15 cellular contexts compared by ENCODE assay signal in genomic region chr17:27310548-27311110, GRCh38. TPM values are rescaled to one million over a fixed set of nuclear protein-coding genes. Genes with fewer than 3 reads are reported as not detected.
A peak's percentile ranks its signal among the peaks of the same experiment; 100 is the strongest.
DNase-seq lines count a peak whose midpoint lies in the region; ATAC-seq and TF ChIP-seq lines count a peak whose summit lies in the region.
"Had no signal": no experiment of that assay in that cellular context is flagged by ENCODE, and none has a peak within 500 bp of the region (broad histone marks: within the 10 kb centered on the region; RNA-seq: fewer than 3 reads in every experiment).

No MANE protein-coding gene starts in this region.

- ATAC-seq in activated CD8-positive, alpha-beta T cell treated with anti-CD3 and anti-CD28 coated beads for 36 hours, result no peak
- no peak for ATAC-seq in activated CD8-positive, alpha-beta T cell treated with anti-CD3 and anti-CD28 coated beads, Interleukin-2, amount 10 ng/mL, durations not matched to agents 7 days and 5 days
- ATAC-seq in T-helper 17 cell (no peak), HG02938 (IDR thresholded peaks at IDR 0.05; ENCODE audit: unreplicated experiment) (no peak)
- ATAC-seq: Right ventricle myocardium inferior had no signal

- H3K27ac ChIP-seq in HEK293 (ENCODE audit: extremely low read depth, low read depth, low read length), result no peak overlapping the region
- H3K27ac ChIP-seq: BLaER1, GM23248, Peyer's patch had no signal

- no TSS peak for BruUV-seq in Calu3 (replicated peaks; lab: Mats Ljungman, UMichigan)

- no peaks in the 10 kb centered on the region for H3K9me3 Mint-ChIP-seq in activated CD8-positive, alpha-beta T cell treated with anti-CD3 and anti-CD28 coated beads for 36 hours
- H3K9me3 Mint-ChIP-seq in activated CD8-positive, alpha-beta T cell treated with anti-CD3 and anti-CD28 coated beads, Interleukin-2, amount 10 ng/mL, durations not matched to agents 7 days and 5 days (ENCODE audit: insufficient read depth), result no peaks in the 10 kb centered on the region
- H3K9me3 Mint-ChIP-seq in progenitor cell of endocrine pancreas (ENCODE audit: low read depth) (no peaks in the 10 kb centered on the region), Calu3 (ENCODE audit: low read depth, unreplicated experiment) (no peaks in the 10 kb centered on the region)
- H3K9me3 Mint-ChIP-seq: CD8-positive, alpha-beta memory T cell had no signal

- no peak for TF ChIP-seq CTCF in activated CD8-positive, alpha-beta T cell treated with anti-CD3 and anti-CD28 coated beads for 36 hours (IDR thresholded peaks at IDR 0.05)
- TF ChIP-seq CTCF in HEK293 (tag by site-specific recombination; IDR thresholded peaks at IDR 0.05) (no peak), progenitor cell of endocrine pancreas (IDR thresholded peaks at IDR 0.05; ENCODE audit: unreplicated experiment) (no peak), Calu3 (IDR thresholded peaks at IDR 0.05; ENCODE audit: unreplicated experiment) (no peak)

- CTCF ChIA-PET in activated CD8-positive, alpha-beta T cell treated with anti-CD3 and anti-CD28 coated beads for 36 hours (lab: Charles Lee), result interaction anchor here (1.2 kb wide), 1 partner anchor 74 kb away, joined by 3 read pairs; no protein-coding TSS in a partner anchor
- CTCF ChIA-PET in activated CD8-positive, alpha-beta T cell treated with anti-CD3 and anti-CD28 coated beads, Interleukin-2, amount 10 ng/mL, durations not matched to agents 7 days and 5 days (lab: Charles Lee), result interaction anchor here (2.0 kb wide), 1 partner anchor 74 kb away, joined by 7 read pairs; no protein-coding TSS in a partner anchor
- CTCF ChIA-PET in HEK293 (lab: Yijun Ruan, JAX) (interaction anchor here (0.7 kb wide), 1 partner anchor 25 kb away, joined by 5 read pairs; no protein-coding TSS in a partner anchor), Calu3 (lab: Charles Lee) (no interaction called here)

- H3K27ac Mint-ChIP-seq in activated CD8-positive, alpha-beta T cell treated with anti-CD3 and anti-CD28 coated beads for 36 hours, result peak overlapping the region; percentile 38
- no peak overlapping the region for H3K27ac Mint-ChIP-seq in activated CD8-positive, alpha-beta T cell treated with anti-CD3 and anti-CD28 coated beads, Interleukin-2, amount 10 ng/mL, durations not matched to agents 7 days and 5 days
- H3K27ac Mint-ChIP-seq in T-helper 17 cell (no peak overlapping the region), progenitor cell of endocrine pancreas (peak overlapping the region; percentile 69), Calu3 (ENCODE audit: unreplicated experiment) (no peak overlapping the region)

- POLR2A ChIA-PET in activated CD8-positive, alpha-beta T cell treated with anti-CD3 and anti-CD28 coated beads for 36 hours (lab: Charles Lee), result no interaction called here
- POLR2A ChIA-PET in activated CD8-positive, alpha-beta T cell treated with anti-CD3 and anti-CD28 coated beads, Interleukin-2, amount 10 ng/mL, durations not matched to agents 7 days and 5 days (lab: Charles Lee), result interaction anchor here (1.0 kb wide), 1 partner anchor 17 kb away, joined by 4 read pairs; the partner anchor contains the start of gene WSB1
- POLR2A ChIA-PET in HEK293 (lab: Yijun Ruan, JAX), result interaction anchor here (0.5 to 1.0 kb wide), 2 partner anchors 16 to 20 kb away, joined by 3 read pairs; partner anchors contain the start of gene WSB1

- H3K4me3 ChIP-seq in HEK293 (ENCODE audit: low read depth, low read length), result no peak overlapping the region
- H3K4me3 ChIP-seq: BLaER1, GM23248, Peyer's patch had no signal

- H3K36me3 Mint-ChIP-seq in activated CD8-positive, alpha-beta T cell treated with anti-CD3 and anti-CD28 coated beads for 36 hours (ENCODE audit: low read depth), result peaks cover 56% of the 10 kb centered on the region
- peaks cover 67% of the 10 kb centered on the region for H3K36me3 Mint-ChIP-seq in activated CD8-positive, alpha-beta T cell treated with anti-CD3 and anti-CD28 coated beads, Interleukin-2, amount 10 ng/mL, durations not matched to agents 7 days and 5 days (ENCODE audit: low read depth)
- H3K36me3 Mint-ChIP-seq in T-helper 17 cell (ENCODE audit: low read depth) (peaks cover 11% of the 10 kb centered on the region), progenitor cell of endocrine pancreas (ENCODE audit: insufficient read depth) (peaks cover 39% of the 10 kb centered on the region), Calu3 (ENCODE audit: insufficient read depth, unreplicated experiment) (peaks cover 62% of the 10 kb centered on the region)

- no peak for DNase-seq in activated CD8-positive, alpha-beta T cell treated with anti-CD3 and anti-CD28 coated beads for 36 hours
- no peak for DNase-seq in activated CD8-positive, alpha-beta T cell treated with anti-CD3 and anti-CD28 coated beads, Interleukin-2, amount 10 ng/mL, durations not matched to agents 7 days and 5 days
- no peak for DNase-seq in T-helper 17 cell
- DNase-seq in progenitor cell of endocrine pancreas (ENCODE audit: low spot score, unreplicated experiment), result no peak
- no peak for DNase-seq in Calu3
- no peak for DNase-seq in NK-92 (lab: John Stamatoyannopoulos, UW; ENCODE audit: unreplicated experiment)
- DNase-seq: CD8-positive, alpha-beta memory T cell; GM23248; NCI-H187 treated with DMSO at 0.1 percent for 48 hours; NCI-H524; Peyer's patch had no signal

- H3K4me1 ChIP-seq in HEK293 (ENCODE audit: control insufficient read depth, insufficient read depth, low read length), result peaks cover 11% of the 10 kb centered on the region
- H3K4me1 ChIP-seq: BLaER1 had no signal

- H3K36me3 ChIP-seq in HEK293 (ENCODE audit: control insufficient read depth in 2 of 2, insufficient read depth in 1 of 2, low read length in 2 of 2), result peaks cover 82 to 93% of the 10 kb centered on the region in 2 experiments

- intact Hi-C loops in activated CD8-positive, alpha-beta T cell treated with anti-CD3 and anti-CD28 coated beads for 36 hours (cut with micrococcal nuclease), result no loop called here
- intact Hi-C loops in Calu3 (cut with micrococcal nuclease; ENCODE audit: unreplicated experiment), result no loop called here

- no peaks in the 10 kb centered on the region for H3K27me3 Mint-ChIP-seq in activated CD8-positive, alpha-beta T cell treated with anti-CD3 and anti-CD28 coated beads for 36 hours
- no peaks in the 10 kb centered on the region for H3K27me3 Mint-ChIP-seq in activated CD8-positive, alpha-beta T cell treated with anti-CD3 and anti-CD28 coated beads, Interleukin-2, amount 10 ng/mL, durations not matched to agents 7 days and 5 days (ENCODE audit: low read depth)
- H3K27me3 Mint-ChIP-seq in T-helper 17 cell, result no peaks in the 10 kb centered on the region
- H3K27me3 Mint-ChIP-seq in progenitor cell of endocrine pancreas, result no peaks in the 10 kb centered on the region
- H3K27me3 Mint-ChIP-seq in Calu3 (ENCODE audit: unreplicated experiment), result no peaks in the 10 kb centered on the region
- H3K27me3 Mint-ChIP-seq: CD8-positive, alpha-beta memory T cell had no signal

- no peaks in the 10 kb centered on the region for H3K9me3 ChIP-seq in HEK293 (ENCODE audit: control insufficient read depth, insufficient read depth, low read depth, low read length)
- H3K9me3 ChIP-seq in T-helper 17 cell (ENCODE audit: control insufficient read depth, low read length, poor library complexity, severe bottlenecking), result no peaks in the 10 kb centered on the region
- H3K9me3 ChIP-seq: BLaER1, Peyer's patch had no signal

- peaks cover 2% of the 10 kb centered on the region for H3K4me1 Mint-ChIP-seq in activated CD8-positive, alpha-beta T cell treated with anti-CD3 and anti-CD28 coated beads for 36 hours (ENCODE audit: low read depth)
- H3K4me1 Mint-ChIP-seq in activated CD8-positive, alpha-beta T cell treated with anti-CD3 and anti-CD28 coated beads, Interleukin-2, amount 10 ng/mL, durations not matched to agents 7 days and 5 days (ENCODE audit: low read depth), result no peaks in the 10 kb centered on the region
- H3K4me1 Mint-ChIP-seq in T-helper 17 cell (no peaks in the 10 kb centered on the region), progenitor cell of endocrine pancreas (ENCODE audit: low read depth) (peaks cover 22% of the 10 kb centered on the region), Calu3 (ENCODE audit: low read depth, unreplicated experiment) (no peaks in the 10 kb centered on the region)

- no peak overlapping the region for H3K4me3 Mint-ChIP-seq in activated CD8-positive, alpha-beta T cell treated with anti-CD3 and anti-CD28 coated beads for 36 hours
- H3K4me3 Mint-ChIP-seq in activated CD8-positive, alpha-beta T cell treated with anti-CD3 and anti-CD28 coated beads, Interleukin-2, amount 10 ng/mL, durations not matched to agents 7 days and 5 days, result no peak overlapping the region
- H3K4me3 Mint-ChIP-seq in T-helper 17 cell (peak overlapping the region; percentile 60), progenitor cell of endocrine pancreas (ENCODE audit: low read depth) (no peak overlapping the region), Calu3 (ENCODE audit: low read depth, unreplicated experiment) (no peak overlapping the region)
- H3K4me3 Mint-ChIP-seq: CD8-positive, alpha-beta memory T cell had no signal

TF ChIP-seq in HEK293, 187 proteins besides CTCF, POLR2A, EP300 and RAD21:
- no peak for TF ChIP-seq ZNF26 (tag by site-specific recombination; IDR thresholded peaks at IDR 0.05)
- TF ChIP-seq ZNF121 (tag by site-specific recombination; IDR thresholded peaks at IDR 0.05), result peak; percentile 72

RNA-seq across cellular contexts. Expression of gene WSB1, which starts 16.7 kb away (rescaled TPM):
- 100 to 1,000 TPM; 224 to 231 TPM for total RNA-seq in activated CD8-positive, alpha-beta T cell treated with anti-CD3 and anti-CD28 coated beads for 36 hours
- total RNA-seq in activated CD8-positive, alpha-beta T cell treated with anti-CD3 and anti-CD28 coated beads, Interleukin-2, amount 10 ng/mL, durations not matched to agents 7 days and 5 days, result 100 to 1,000 TPM; 118 to 121 TPM
- total RNA-seq in T-helper 17 cell (100 to 1,000 TPM; 137 to 146 TPM), progenitor cell of endocrine pancreas (452 and 468 TPM in 2 replicates), Calu3 (2022) (60.7 and 79.7 TPM in 2 replicates)

Comparison
In these comparisons a context has a peak if more than half of its experiments do, and no peak if none do; other contexts are left out.
1. H3K27ac Mint-ChIP-seq: peak in activated CD8-positive, alpha-beta T cell treated with anti-CD3 and anti-CD28 coated beads for 36 hours (single experiment) and progenitor cell of endocrine pancreas (single experiment); none in activated CD8-positive, alpha-beta T cell treated with anti-CD3 and anti-CD28 coated beads, Interleukin-2, amount 10 ng/mL, durations not matched to agents 7 days and 5 days (single experiment), T-helper 17 cell (single experiment) and Calu3 (single experiment).